In the genomic region with DNA sequence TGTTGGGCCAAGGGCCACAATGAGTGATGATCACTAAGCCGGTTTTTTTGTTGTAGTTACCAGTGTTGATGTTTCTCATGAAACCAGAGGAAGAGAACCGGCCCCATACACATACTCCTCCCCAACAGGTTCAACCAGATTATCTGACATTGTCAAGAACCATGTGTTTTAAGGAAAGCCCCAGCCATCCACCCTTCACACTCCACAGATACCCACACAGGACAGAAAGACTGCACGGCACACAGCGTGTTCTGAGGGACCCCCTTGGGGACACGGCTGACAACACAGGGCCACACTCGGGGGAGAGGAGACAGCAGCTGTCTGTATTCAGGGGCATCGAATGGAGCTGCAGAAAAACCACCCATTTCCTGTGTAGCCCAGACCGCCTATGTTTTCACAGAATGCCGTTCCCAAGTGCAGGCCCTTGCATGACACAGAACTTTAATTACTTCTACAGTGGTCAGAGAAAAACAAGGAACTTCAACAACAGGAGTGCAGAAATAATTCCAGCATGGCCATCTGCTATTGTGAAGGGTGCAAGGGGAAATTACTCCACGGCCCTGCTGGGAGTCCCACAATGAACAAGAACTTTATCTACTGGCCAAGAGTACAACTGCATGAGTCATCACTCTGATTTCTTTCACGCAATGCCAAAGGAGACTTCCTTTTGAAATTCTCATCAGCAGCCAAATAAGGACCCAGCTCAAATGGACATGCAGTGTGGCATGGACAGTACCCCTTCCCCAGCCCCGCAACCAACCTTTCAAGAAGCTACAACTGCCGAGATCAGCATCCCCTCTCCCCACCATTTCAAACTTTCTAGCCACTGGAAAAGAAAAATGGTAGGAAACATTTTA, we compare ENCODE assay signal across 8 cellular contexts. TPM values are rescaled to one million over a fixed set of nuclear protein-coding genes. Genes with fewer than 3 reads are reported as not detected.
DNase-seq lines count a peak whose midpoint lies in the region; ATAC-seq and TF ChIP-seq lines count a peak whose summit lies in the region.

No MANE protein-coding gene starts in this region.

- peak overlapping the region; percentile 86 for H3K4me3 ChIP-seq in BLaER1
- peak overlapping the region; percentile 92 to 100 for H3K4me3 ChIP-seq in testis

- H3K4me2 ChIP-seq in BLaER1: peak overlapping the region; percentile 92

- intact Hi-C loops in testis (cut with DNase I; ENCODE audit: low total_unique reads): no loop called here

- H3K27ac ChIP-seq in BLaER1 (peak overlapping the region; percentile 97), testis (peak overlapping the region; percentile 99)

- peak overlapping the region; percentile 99 for H3K9ac ChIP-seq in BLaER1

- ATAC-seq in GM21423 (IDR thresholded peaks at IDR 0.05; ENCODE audit: unreplicated experiment): peak; percentile 16
- peak; percentile 50 for ATAC-seq in esophagus mucosa

- peak; percentile 64 for DNase-seq in NCI-H446 treated with DMSO at 0.1 percent for 48 hours (lab: John Stamatoyannopoulos, UW)
- peak; percentile 75 for DNase-seq in activated CD8-positive, alpha-beta memory T cell treated with anti-CD3 and anti-CD28 coated beads, Interleukin-2, amount 50 U/mL, for 48 hours
- peak; percentile 51 for DNase-seq in middle frontal gyrus (ENCODE audit: extremely low spot score, low spot score)
- DNase-seq in testis: peak; percentile 75
- no peak for DNase-seq in NCI-H1092 treated with DMSO at 0.1 percent for 48 hours (lab: John Stamatoyannopoulos, UW)

- TF ChIP-seq POLR2A in testis (IDR thresholded peaks at IDR 0.05): no peak

- H3K9me3 ChIP-seq in BLaER1 (no peaks in the 10 kb centered on the region), testis (no peaks in the 10 kb centered on the region)

- H3K4me1 ChIP-seq in BLaER1 (peaks cover 58% of the 10 kb centered on the region), testis (peaks cover 42% of the 10 kb centered on the region)

- WGBS in testis, 2 donors: 10 to 14% methylated on average over 12 to 13 of the region's 13 CpGs

- H3K27me3 ChIP-seq in BLaER1 (no peaks in the 10 kb centered on the region), testis (no peaks in the 10 kb centered on the region)

- H4K20me1 ChIP-seq in BLaER1: peaks cover 62% of the 10 kb centered on the region

- H3K36me3 ChIP-seq in BLaER1: peaks cover 46% of the 10 kb centered on the region
- H3K36me3 ChIP-seq in testis (ENCODE audit: low read depth, missing control alignments): no peaks in the 10 kb centered on the region

- peak in 1 of 3 experiments; percentile 28 for TF ChIP-seq CTCF in testis (IDR thresholded peaks at IDR 0.05)

RNA-seq across cellular contexts. Expression of a gene that starts 2.3 kb away (rescaled TPM):
- total RNA-seq in esophagus mucosa: 98.5 TPM
- total RNA-seq in testis: 10 to 100 TPM; 30.8 to 35.7 TPM
- 41.5 TPM for polyA plus RNA-seq in testis (ENCODE audit: insufficient read depth, low read depth, low replicate concordance)
